ENCODE assay signal across 12 cellular contexts in the genomic region with DNA sequence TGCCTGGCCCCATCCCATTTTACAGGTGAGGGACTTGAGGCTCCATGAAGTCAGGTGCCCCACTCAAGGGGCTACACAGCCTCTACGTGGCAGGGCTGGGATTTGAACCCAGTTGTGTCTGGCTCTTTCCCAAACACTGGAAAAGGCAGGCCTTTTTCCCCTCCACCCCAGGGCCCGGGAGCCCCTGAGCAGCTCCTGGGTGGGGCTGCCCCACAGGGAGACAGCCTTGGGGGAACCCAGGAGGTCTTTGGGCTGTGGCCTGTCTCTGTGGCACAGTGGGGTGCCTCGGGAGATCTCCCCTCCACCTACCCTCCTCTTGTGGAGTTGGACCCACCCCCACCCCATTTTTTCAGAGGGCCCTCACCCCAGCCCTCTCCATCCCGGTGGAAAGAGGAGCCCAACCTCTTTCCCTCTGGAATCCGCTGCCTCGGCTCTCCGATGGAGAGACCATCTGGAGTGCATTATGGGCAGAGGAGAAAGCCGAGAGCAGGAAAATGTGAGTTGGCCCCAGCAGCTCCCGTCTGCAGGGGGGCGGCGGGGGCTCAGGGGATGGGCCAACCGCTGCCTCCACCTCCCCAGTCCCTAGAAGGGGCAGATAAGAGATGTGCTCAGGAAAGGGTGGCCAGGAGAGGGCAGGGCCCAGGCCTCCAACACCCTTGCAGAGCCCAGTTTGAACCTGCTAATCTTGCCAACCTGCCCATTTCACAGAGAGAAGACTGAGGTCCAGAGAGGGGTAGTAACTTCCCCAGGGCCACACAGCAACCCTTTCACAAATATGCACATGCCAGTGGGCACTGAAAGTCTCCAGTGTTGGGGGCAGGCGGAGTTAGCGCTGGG. TPM values are rescaled to one million over a fixed set of nuclear protein-coding genes. Genes with fewer than 3 reads are reported as not detected.
DNase-seq lines count a peak whose midpoint lies in the region; ATAC-seq, FAIRE-seq and TF ChIP-seq lines count a peak whose summit lies in the region.
"Had no signal": no experiment of that assay in that cellular context is flagged by ENCODE, and none has a peak within 500 bp of the region (broad histone marks: within the 10 kb centered on the region; RNA-seq: fewer than 3 reads in every experiment).

No MANE protein-coding gene starts in this region.

- no peak overlapping the region for H2BK20ac ChIP-seq in H1 (ENCODE audit: low read length)

- H3K4ac ChIP-seq in H1 (replicated peaks; ENCODE audit: insufficient read length, low read depth, low read length): no peak overlapping the region

- TF ChIP-seq RAD21 in H1 (IDR thresholded peaks at IDR 0.05 in 1 of 2, conservative IDR thresholded peaks at IDR 0.05 in 1 of 2; ENCODE audit: low read depth in 2 of 2, low read length in 2 of 2): no peak

- WGBS in heart left ventricle, 4 donors: 59 to 66% (median 64%) methylated on average over 12 to 14 of the region's 14 CpGs
- 82% methylated on average over 11 of the region's 14 CpGs; no CpG with 5 or more reads in 1 of the 2 experiments for WGBS in H1 (ENCODE audit: extremely low coverage in 1 of 2, insufficient coverage in 1 of 2, insufficient read length in 1 of 2, insufficient replicate concordance in 2 of 2, low coverage in 1 of 2, low lambda C conversion rate in 2 of 2, missing lambda C conversion rate in 1 of 2), 2 experiments

- H3K4me3 Mint-ChIP-seq in activated T-helper 1 cell treated with anti-CD3 and anti-CD28 coated beads, Interleukin-12 subunit alpha, Interleukin-12 subunit beta, Interleukin-2, Interleukin-4 antibody, amounts not matched to agents 30 ng/mL and 10 ng/mL and 1 ng/mL, durations not matched to agents 14 hours and 24 hours and 36 hours: no peak overlapping the region
- H3K4me3 Mint-ChIP-seq in activated CD4-positive, alpha-beta memory T cell treated with anti-CD3 and anti-CD28 coated beads, Interleukin-2, amount 10 ng/mL, durations not matched to agents 7 days and 5 days: no peak overlapping the region

- DNase-seq in heart left ventricle (no peak), right atrium auricular region (ENCODE audit: low spot score) (no peak), H1 (ENCODE audit: low read depth in 1 of 2, low spot score in 2 of 2) (no peak), mesenteric fat pad (ENCODE audit: low spot score) (peak; percentile 78), NCI-H69 (lab: John Stamatoyannopoulos, UW) (no peak), hippocampal formation (lab: John Stamatoyannopoulos, UW) (no peak)
- no peak for DNase-seq in activated T-helper 1 cell treated with anti-CD3 and anti-CD28 coated beads, Interleukin-12 subunit alpha, Interleukin-12 subunit beta, Interleukin-2, Interleukin-4 antibody, amounts not matched to agents 30 ng/mL and 10 ng/mL and 1 ng/mL, durations not matched to agents 14 hours and 24 hours and 36 hours (ENCODE audit: low spot score)
- no peak for DNase-seq in activated CD4-positive, alpha-beta memory T cell treated with anti-CD3 and anti-CD28 coated beads, Interleukin-2, amount 10 ng/mL, durations not matched to agents 7 days and 5 days
- DNase-seq: activated CD8-positive, alpha-beta memory T cell treated with anti-CD3 and anti-CD28 coated beads for 24 hours; DMS79; effector CD4-positive, alpha-beta T cell; PC-9 had no signal

- no peaks in the 10 kb centered on the region for H3K79me1 ChIP-seq in H1 (ENCODE audit: low read depth, low read length)

- no peak overlapping the region for H2BK12ac ChIP-seq in H1 (ENCODE audit: low read depth, low read length)

- H3K36me3 ChIP-seq in heart left ventricle (no peaks in the 10 kb centered on the region), right atrium auricular region (no peaks in the 10 kb centered on the region), H1 (ENCODE audit: control insufficient read depth in 2 of 4, insufficient read depth in 4 of 4, low read length in 3 of 4) (no peaks in the 10 kb centered on the region)

- H2BK5ac ChIP-seq in H1 (ENCODE audit: low read depth, low read length): no peak overlapping the region

- H3K23ac ChIP-seq in H1 (ENCODE audit: insufficient read length): no peak overlapping the region

- peak; percentile 16 to 57 (median 37) for ATAC-seq in heart left ventricle

- no peak overlapping the region for H2BK120ac ChIP-seq in H1 (replicated peaks; ENCODE audit: low read depth, low read length)

- H3K9me3 ChIP-seq in heart left ventricle: no peaks in the 10 kb centered on the region
- no peaks in the 10 kb centered on the region for H3K9me3 ChIP-seq in right atrium auricular region
- no peaks in the 10 kb centered on the region for H3K9me3 ChIP-seq in H1 (ENCODE audit: insufficient read depth in 2 of 2, low read depth in 1 of 2, low read length in 1 of 2)

- no peak overlapping the region for H3K14ac ChIP-seq in H1 (ENCODE audit: insufficient read length)

- H3K9ac ChIP-seq in H1 (replicated peaks in 1 of 4; ENCODE audit: extremely low read depth in 1 of 4, low read depth in 3 of 4, low read length in 3 of 4): no peak overlapping the region

- CTCF ChIA-PET in H1 (lab: Charles Lee; ENCODE audit: partially characterized antibody): interaction anchor here (1.0 to 6.9 kb wide), 6 partner anchors 10 to 89 kb away, joined by 3 to 46 read pairs (median 4); partner anchors contain the start of gene COL1A1
- CTCF ChIA-PET in activated CD4-positive, alpha-beta memory T cell treated with anti-CD3 and anti-CD28 coated beads, Interleukin-2, amount 10 ng/mL, durations not matched to agents 7 days and 5 days (lab: Charles Lee): no interaction called here

- H3K27me3 Mint-ChIP-seq in activated T-helper 1 cell treated with anti-CD3 and anti-CD28 coated beads, Interleukin-12 subunit alpha, Interleukin-12 subunit beta, Interleukin-2, Interleukin-4 antibody, amounts not matched to agents 30 ng/mL and 10 ng/mL and 1 ng/mL, durations not matched to agents 14 hours and 24 hours and 36 hours (ENCODE audit: insufficient read depth): peaks cover 15% of the 10 kb centered on the region
- peaks cover 6% of the 10 kb centered on the region for H3K27me3 Mint-ChIP-seq in activated CD4-positive, alpha-beta memory T cell treated with anti-CD3 and anti-CD28 coated beads, Interleukin-2, amount 10 ng/mL, durations not matched to agents 7 days and 5 days

- H4K5ac ChIP-seq in H1 (ENCODE audit: insufficient read length, low read depth, low read length): no peak overlapping the region

- POLR2A ChIA-PET in H1 (lab: Charles Lee; ENCODE audit: partially characterized antibody): no interaction called here
- POLR2A ChIA-PET in activated CD4-positive, alpha-beta memory T cell treated with anti-CD3 and anti-CD28 coated beads, Interleukin-2, amount 10 ng/mL, durations not matched to agents 7 days and 5 days (lab: Charles Lee): no interaction called here

- H4K8ac ChIP-seq in H1 (ENCODE audit: extremely low read depth, insufficient read depth, low read length): no peak overlapping the region

- TF ChIP-seq POLR2A in heart left ventricle (IDR thresholded peaks at IDR 0.05) (no peak), H1 (IDR thresholded peaks at IDR 0.05; ENCODE audit: control extremely low read depth in 1 of 2, low read depth in 2 of 2, low read length in 2 of 2) (no peak)

- no peaks in the 10 kb centered on the region for H3K4me1 Mint-ChIP-seq in activated T-helper 1 cell treated with anti-CD3 and anti-CD28 coated beads, Interleukin-12 subunit alpha, Interleukin-12 subunit beta, Interleukin-2, Interleukin-4 antibody, amounts not matched to agents 30 ng/mL and 10 ng/mL and 1 ng/mL, durations not matched to agents 14 hours and 24 hours and 36 hours (ENCODE audit: low read depth)
- no peaks in the 10 kb centered on the region for H3K4me1 Mint-ChIP-seq in activated CD4-positive, alpha-beta memory T cell treated with anti-CD3 and anti-CD28 coated beads, Interleukin-2, amount 10 ng/mL, durations not matched to agents 7 days and 5 days

- H3K4me2 ChIP-seq in H1 (ENCODE audit: insufficient read depth in 1 of 2, low read depth in 2 of 2, low read length in 2 of 2): no peak overlapping the region
- H3K4me2 ChIP-seq: PC-9 had no signal

- TF ChIP-seq CTCF in heart left ventricle (IDR thresholded peaks at IDR 0.05) (no peak), right atrium auricular region (IDR thresholded peaks at IDR 0.05) (no peak), H1 (IDR thresholded peaks at IDR 0.05; ENCODE audit: control extremely low read depth in 1 of 3, insufficient read depth in 1 of 3, low read depth in 1 of 3, low read length in 3 of 3) (peak in 1 of 3 experiments; percentile 1; a peak in 1 of 4 replicates)

- H4K20me1 ChIP-seq in H1 (replicated peaks in 1 of 2; ENCODE audit: control insufficient read depth in 1 of 2, insufficient read depth in 2 of 2, low read length in 2 of 2): no peaks in the 10 kb centered on the region

- no peak overlapping the region for H3K27ac Mint-ChIP-seq in activated T-helper 1 cell treated with anti-CD3 and anti-CD28 coated beads, Interleukin-12 subunit alpha, Interleukin-12 subunit beta, Interleukin-2, Interleukin-4 antibody, amounts not matched to agents 30 ng/mL and 10 ng/mL and 1 ng/mL, durations not matched to agents 14 hours and 24 hours and 36 hours
- no peak overlapping the region for H3K27ac Mint-ChIP-seq in activated CD4-positive, alpha-beta memory T cell treated with anti-CD3 and anti-CD28 coated beads, Interleukin-2, amount 10 ng/mL, durations not matched to agents 7 days and 5 days

- TF ChIP-seq EP300 in H1 (IDR thresholded peaks at IDR 0.05; ENCODE audit: borderline replicate concordance in 1 of 2, low read depth in 2 of 2, low read length in 2 of 2): no peak

- no peak overlapping the region for H2AFZ ChIP-seq in H1 (ENCODE audit: low read length)
- H2AFZ ChIP-seq: PC-9 had no signal

- FAIRE-seq in H1 (lab: Jason Lieb, UNC): no peak

- H3K4me1 ChIP-seq in heart left ventricle (peaks cover 0 to 30% (median 0%) of the 10 kb centered on the region in 12 donors), right atrium auricular region (peaks cover 0 to 9% of the 10 kb centered on the region in 2 donors), H1 (replicated peaks in 1 of 4; ENCODE audit: control insufficient read depth in 3 of 4, insufficient read depth in 4 of 4, low read length in 3 of 4) (peaks cover 0 to 18% (median 7%) of the 10 kb centered on the region in 4 experiments; a peak in 6 of 7 replicates)

- H3K27me3 ChIP-seq in heart left ventricle: peaks cover 0 to 14% (median 0%) of the 10 kb centered on the region in 9 donors
- no peaks in the 10 kb centered on the region for H3K27me3 ChIP-seq in right atrium auricular region
- no peaks in the 10 kb centered on the region; a peak in 1 of 7 replicates for H3K27me3 ChIP-seq in H1 (replicated peaks in 1 of 4; ENCODE audit: control insufficient read depth in 3 of 4, extremely low read depth in 1 of 4, insufficient read depth in 3 of 4, low read length in 3 of 4)

- intact Hi-C loops in heart left ventricle (cut with DNase I): no loop called here
- intact Hi-C loops in activated T-helper 1 cell treated with anti-CD3 and anti-CD28 coated beads, Interleukin-12 subunit alpha, Interleukin-12 subunit beta, Interleukin-2, Interleukin-4 antibody, amounts not matched to agents 30 ng/mL and 10 ng/mL and 1 ng/mL, durations not matched to agents 14 hours and 24 hours and 36 hours (cut with micrococcal nuclease): no loop called here

- no peaks in the 10 kb centered on the region for H3K23me2 ChIP-seq in H1 (ENCODE audit: low read depth, low read length)

- no peaks in the 10 kb centered on the region for H3K79me2 ChIP-seq in H1 (ENCODE audit: control insufficient read depth in 1 of 2, insufficient read depth in 2 of 2, low read length in 2 of 2)

- no peaks in the 10 kb centered on the region for H3K9me3 Mint-ChIP-seq in activated T-helper 1 cell treated with anti-CD3 and anti-CD28 coated beads, Interleukin-12 subunit alpha, Interleukin-12 subunit beta, Interleukin-2, Interleukin-4 antibody, amounts not matched to agents 30 ng/mL and 10 ng/mL and 1 ng/mL, durations not matched to agents 14 hours and 24 hours and 36 hours
- H3K9me3 Mint-ChIP-seq in activated CD4-positive, alpha-beta memory T cell treated with anti-CD3 and anti-CD28 coated beads, Interleukin-2, amount 10 ng/mL, durations not matched to agents 7 days and 5 days: no peaks in the 10 kb centered on the region

- H2BK15ac ChIP-seq in H1 (ENCODE audit: low read length): no peak overlapping the region

- no peaks in the 10 kb centered on the region for H3K36me3 Mint-ChIP-seq in activated T-helper 1 cell treated with anti-CD3 and anti-CD28 coated beads, Interleukin-12 subunit alpha, Interleukin-12 subunit beta, Interleukin-2, Interleukin-4 antibody, amounts not matched to agents 30 ng/mL and 10 ng/mL and 1 ng/mL, durations not matched to agents 14 hours and 24 hours and 36 hours (ENCODE audit: low read depth)
- no peaks in the 10 kb centered on the region for H3K36me3 Mint-ChIP-seq in activated CD4-positive, alpha-beta memory T cell treated with anti-CD3 and anti-CD28 coated beads, Interleukin-2, amount 10 ng/mL, durations not matched to agents 7 days and 5 days (ENCODE audit: low read depth)

- no peak overlapping the region for H3K56ac ChIP-seq in H1 (replicated peaks; ENCODE audit: insufficient read length, low read depth, low read length)

- H3K4me3 ChIP-seq in heart left ventricle: no peak overlapping the region
- no peak overlapping the region for H3K4me3 ChIP-seq in right atrium auricular region
- H3K4me3 ChIP-seq in H1 (ENCODE audit: extremely low read depth in 1 of 4, insufficient read depth in 2 of 4, low read depth in 3 of 4, low read length in 4 of 4): no peak overlapping the region
- H3K4me3 ChIP-seq: PC-9 had no signal

- H2AK5ac ChIP-seq in H1 (ENCODE audit: low read depth, low read length): no peak overlapping the region

- H4K91ac ChIP-seq in H1 (replicated peaks; ENCODE audit: insufficient read length, low read length): no peak overlapping the region

- peak overlapping the region in 4 of 12 donors; percentile 24 to 70 (median 54) for H3K27ac ChIP-seq in heart left ventricle
- peak overlapping the region in 1 of 2 donors; percentile 20 for H3K27ac ChIP-seq in right atrium auricular region
- no peak overlapping the region for H3K27ac ChIP-seq in H1 (ENCODE audit: low read depth, low read length)
- H3K27ac ChIP-seq: PC-9 had no signal

- H3K18ac ChIP-seq in H1 (ENCODE audit: extremely low read depth, low read length): no peak overlapping the region

RNA-seq across cellular contexts. Expression of gene TMEM92, which starts 15.4 kb away (rescaled TPM):
- not detected for total RNA-seq in heart left ventricle
- under 1 TPM in 1 of 2 donors, not detected in 1; 0.11 TPM for polyA plus RNA-seq in heart left ventricle
- total RNA-seq in right atrium auricular region: not detected
- 11.9 and 12.2 TPM in 2 replicates for total RNA-seq in H1 (2021; fragmentation: NEBNext Ultra II Directional; extraction: Animal tissue kit (Norgen Biotek cat#: 25700))
- polyA plus RNA-seq in H1 (2011; rRNA removed): 24.8 and 39.2 TPM in 2 replicates
- 14.9 TPM for polyA plus RNA-seq in H1 (2011; cell fraction: cytosol; rRNA removed)
- polyA plus RNA-seq in H1 (2011; cell fraction: nucleus; rRNA removed): 13.5 TPM
- 12.3 to 17.0 TPM (median 15.6 TPM) in 4 replicates for polyA plus RNA-seq in H1 (2012, experiment 1 of 2)
- polyA plus RNA-seq in H1 (2012, experiment 2 of 2): 17.9 TPM
- polyA plus RNA-seq in H1 (2013, experiment 1 of 2): 23.2 TPM
- polyA plus RNA-seq in H1 (2013, experiment 2 of 2): 31.1 TPM
- polyA minus RNA-seq in H1 (2011; rRNA and poly(A)+ RNA removed): 6.3 and 10.4 TPM in 2 replicates
- 15.3 TPM for polyA minus RNA-seq in H1 (2011; cell fraction: cytosol; rRNA and poly(A)+ RNA removed)
- polyA minus RNA-seq in H1 (2011; cell fraction: nucleus; rRNA and poly(A)+ RNA removed): 12.1 TPM
- total RNA-seq in mesenteric fat pad: not detected
- 0.21 and 0.47 TPM in 2 replicates for total RNA-seq in activated T-helper 1 cell treated with anti-CD3 and anti-CD28 coated beads, Interleukin-12 subunit alpha, Interleukin-12 subunit beta, Interleukin-2, Interleukin-4 antibody, amounts not matched to agents 30 ng/mL and 10 ng/mL and 1 ng/mL, durations not matched to agents 14 hours and 24 hours and 36 hours
- total RNA-seq in activated CD4-positive, alpha-beta memory T cell treated with anti-CD3 and anti-CD28 coated beads, Interleukin-2, amount 10 ng/mL, durations not matched to agents 7 days and 5 days: under 1 TPM in 1 of 2 experiments, not detected in 1; 0.08 TPM

RNA-seq across cellular contexts. Expression of gene COL1A1, which starts 57.4 kb away (rescaled TPM):
- 100 to 1,000 TPM in 3 of 9 donors, 10 to 100 TPM in 6; 10.2 to 897 (median 55.4) TPM for total RNA-seq in heart left ventricle
- 100 to 1,000 TPM in 1 of 2 donors, 10 to 100 TPM in 1; 17.2 to 109 TPM for polyA plus RNA-seq in heart left ventricle
- 100 to 1,000 TPM in 1 of 2 donors, 10 to 100 TPM in 1; 19.8 to 180 TPM for total RNA-seq in right atrium auricular region
- 80.4 and 88.1 TPM in 2 replicates for total RNA-seq in H1 (2021; fragmentation: NEBNext Ultra II Directional; extraction: Animal tissue kit (Norgen Biotek cat#: 25700))
- 14.1 and 27.3 TPM in 2 replicates for polyA plus RNA-seq in H1 (2011; rRNA removed)
- polyA plus RNA-seq in H1 (2011; cell fraction: cytosol; rRNA removed): 9.3 TPM
- 112 TPM for polyA plus RNA-seq in H1 (2011; cell fraction: nucleus; rRNA removed)
- polyA plus RNA-seq in H1 (2012, experiment 1 of 2): 59.0 to 109 TPM (median 93.2 TPM) in 4 replicates
- polyA plus RNA-seq in H1 (2012, experiment 2 of 2): 56.3 TPM
- polyA plus RNA-seq in H1 (2013, experiment 1 of 2): 109 TPM
- polyA plus RNA-seq in H1 (2013, experiment 2 of 2): 85.3 TPM
- 50.2 and 51.4 TPM in 2 replicates for polyA minus RNA-seq in H1 (2011; rRNA and poly(A)+ RNA removed)
- polyA minus RNA-seq in H1 (2011; cell fraction: cytosol; rRNA and poly(A)+ RNA removed): 33.6 TPM
- 122 TPM for polyA minus RNA-seq in H1 (2011; cell fraction: nucleus; rRNA and poly(A)+ RNA removed)
- total RNA-seq in mesenteric fat pad: 309 TPM
- total RNA-seq in activated T-helper 1 cell treated with anti-CD3 and anti-CD28 coated beads, Interleukin-12 subunit alpha, Interleukin-12 subunit beta, Interleukin-2, Interleukin-4 antibody, amounts not matched to agents 30 ng/mL and 10 ng/mL and 1 ng/mL, durations not matched to agents 14 hours and 24 hours and 36 hours: 1.2 and 2.0 TPM in 2 replicates
- total RNA-seq in activated CD4-positive, alpha-beta memory T cell treated with anti-CD3 and anti-CD28 coated beads, Interleukin-2, amount 10 ng/mL, durations not matched to agents 7 days and 5 days: under 1 TPM; 0.50 to 0.55 TPM
